Comparison of ENCODE assay signal across 10 cellular contexts in the genomic region with DNA sequence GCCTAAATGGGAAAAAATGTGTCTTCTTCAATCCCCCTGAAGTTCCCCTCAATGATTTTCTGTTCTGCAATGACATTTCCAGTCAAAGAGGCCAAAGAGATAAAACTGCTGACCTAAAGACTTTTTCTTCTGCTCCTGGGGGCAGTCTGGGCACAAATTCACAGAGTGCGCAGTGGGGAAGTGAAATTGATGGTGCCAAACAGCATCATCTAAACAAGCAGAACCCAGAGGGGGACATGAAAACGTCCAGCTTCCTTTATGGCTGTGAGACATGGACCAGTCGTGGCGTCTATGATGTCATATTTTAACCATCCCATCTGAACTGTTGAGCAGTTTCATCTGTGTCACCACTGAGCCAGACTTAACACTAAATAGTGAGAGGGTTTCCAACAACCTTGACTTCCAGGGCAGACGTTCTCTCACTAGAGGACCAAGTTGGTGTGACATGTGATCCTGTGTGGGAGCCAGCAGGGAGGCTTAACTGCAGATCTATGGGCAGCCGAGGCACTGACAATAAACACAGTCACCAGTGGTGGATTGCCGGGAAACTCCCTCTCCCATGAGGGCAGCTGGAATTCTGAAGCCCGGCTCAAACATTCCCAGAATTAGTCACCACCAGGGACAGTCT. TPM values are rescaled to one million over a fixed set of nuclear protein-coding genes. Genes with fewer than 3 reads are reported as not detected.
DNase-seq lines count a peak whose midpoint lies in the region; ATAC-seq and TF ChIP-seq lines count a peak whose summit lies in the region.
"Had no signal": no experiment of that assay in that cellular context is flagged by ENCODE, and none has a peak within 500 bp of the region (broad histone marks: within the 10 kb centered on the region; RNA-seq: fewer than 3 reads in every experiment).

No MANE protein-coding gene starts in this region.

- no peaks in the 10 kb centered on the region for H3K27me3 ChIP-seq in foreskin keratinocyte

- peaks cover 50% of the 10 kb centered on the region for H3K4me1 Mint-ChIP-seq in activated CD4-positive, alpha-beta memory T cell treated with anti-CD3 and anti-CD28 coated beads for 36 hours (ENCODE audit: low read depth)
- H3K4me1 Mint-ChIP-seq in activated CD4-positive, alpha-beta memory T cell treated with anti-CD3 and anti-CD28 coated beads, Interleukin-2, amount 10 ng/mL, durations not matched to agents 7 days and 5 days, result peaks cover 2% of the 10 kb centered on the region
- H3K4me1 Mint-ChIP-seq in stimulated activated effector memory CD8-positive, alpha-beta T cell treated with anti-CD3 and anti-CD28 coated beads, Interleukin-12 subunit alpha, Interleukin-12 subunit beta, amount 100 ng/mL, for 72 hours, result peaks cover 51% of the 10 kb centered on the region

- no peak for DNase-seq in activated CD4-positive, alpha-beta memory T cell treated with anti-CD3 and anti-CD28 coated beads for 36 hours
- no peak for DNase-seq in activated CD4-positive, alpha-beta memory T cell treated with anti-CD3 and anti-CD28 coated beads, Interleukin-2, amount 10 ng/mL, durations not matched to agents 7 days and 5 days
- DNase-seq in T1000 (lab: John Stamatoyannopoulos, UW), result peak; percentile 50
- DNase-seq in foreskin keratinocyte, result peak; percentile 47 to 62
- no peak for DNase-seq in stimulated activated effector memory CD8-positive, alpha-beta T cell treated with anti-CD3 and anti-CD28 coated beads, Interleukin-12 subunit alpha, Interleukin-12 subunit beta, amount 100 ng/mL, for 72 hours (ENCODE audit: low spot score in 2 of 2)
- DNase-seq in amniotic stem cell (lab: John Stamatoyannopoulos, UW), result no peak
- DNase-seq in NCI-H345 (lab: John Stamatoyannopoulos, UW), result no peak
- no peak for DNase-seq in activated gamma-delta T cell (lab: John Stamatoyannopoulos, UW)
- DNase-seq: NCI-H524 treated with DMSO at 0.1 percent for 48 hours had no signal

- POLR2A ChIA-PET in activated CD4-positive, alpha-beta memory T cell treated with anti-CD3 and anti-CD28 coated beads for 36 hours (lab: Charles Lee), result interaction anchor here (2.4 kb wide), 1 partner anchor 11 kb away, joined by 7 read pairs; no protein-coding TSS in a partner anchor
- POLR2A ChIA-PET in activated CD4-positive, alpha-beta memory T cell treated with anti-CD3 and anti-CD28 coated beads, Interleukin-2, amount 10 ng/mL, durations not matched to agents 7 days and 5 days (lab: Charles Lee), result no interaction called here

- H3K36me3 Mint-ChIP-seq in activated CD4-positive, alpha-beta memory T cell treated with anti-CD3 and anti-CD28 coated beads for 36 hours, result no peaks in the 10 kb centered on the region
- H3K36me3 Mint-ChIP-seq in activated CD4-positive, alpha-beta memory T cell treated with anti-CD3 and anti-CD28 coated beads, Interleukin-2, amount 10 ng/mL, durations not matched to agents 7 days and 5 days (ENCODE audit: low read depth), result no peaks in the 10 kb centered on the region
- H3K36me3 Mint-ChIP-seq in stimulated activated effector memory CD8-positive, alpha-beta T cell treated with anti-CD3 and anti-CD28 coated beads, Interleukin-12 subunit alpha, Interleukin-12 subunit beta, amount 100 ng/mL, for 72 hours, result no peaks in the 10 kb centered on the region

- H3K27ac Mint-ChIP-seq in activated CD4-positive, alpha-beta memory T cell treated with anti-CD3 and anti-CD28 coated beads for 36 hours, result peak overlapping the region; percentile 25
- no peak overlapping the region for H3K27ac Mint-ChIP-seq in activated CD4-positive, alpha-beta memory T cell treated with anti-CD3 and anti-CD28 coated beads, Interleukin-2, amount 10 ng/mL, durations not matched to agents 7 days and 5 days
- peak overlapping the region; percentile 61 for H3K27ac Mint-ChIP-seq in stimulated activated effector memory CD8-positive, alpha-beta T cell treated with anti-CD3 and anti-CD28 coated beads, Interleukin-12 subunit alpha, Interleukin-12 subunit beta, amount 100 ng/mL, for 72 hours
- H3K27ac Mint-ChIP-seq: progenitor cell of endocrine pancreas had no signal

- H3K4me1 ChIP-seq in foreskin keratinocyte, result peaks cover 18% of the 10 kb centered on the region

- intact Hi-C loops in activated CD4-positive, alpha-beta memory T cell treated with anti-CD3 and anti-CD28 coated beads for 36 hours (cut with micrococcal nuclease), result no loop called here

- H3K4me3 Mint-ChIP-seq in activated CD4-positive, alpha-beta memory T cell treated with anti-CD3 and anti-CD28 coated beads for 36 hours, result peak overlapping the region; percentile 14
- no peak overlapping the region for H3K4me3 Mint-ChIP-seq in activated CD4-positive, alpha-beta memory T cell treated with anti-CD3 and anti-CD28 coated beads, Interleukin-2, amount 10 ng/mL, durations not matched to agents 7 days and 5 days
- peak overlapping the region; percentile 43 for H3K4me3 Mint-ChIP-seq in stimulated activated effector memory CD8-positive, alpha-beta T cell treated with anti-CD3 and anti-CD28 coated beads, Interleukin-12 subunit alpha, Interleukin-12 subunit beta, amount 100 ng/mL, for 72 hours

- CTCF ChIA-PET in activated CD4-positive, alpha-beta memory T cell treated with anti-CD3 and anti-CD28 coated beads for 36 hours (lab: Charles Lee), result interaction anchor here (1.5 kb wide), 1 partner anchor 36 kb away, joined by 4 read pairs; no protein-coding TSS in a partner anchor
- CTCF ChIA-PET in activated CD4-positive, alpha-beta memory T cell treated with anti-CD3 and anti-CD28 coated beads, Interleukin-2, amount 10 ng/mL, durations not matched to agents 7 days and 5 days (lab: Charles Lee), result interaction anchor here (1.5 to 3.1 kb wide), 2 partner anchors 12 to 36 kb away, joined by 3 to 9 read pairs; partner anchors contain the start of gene SCML4

- H3K9me3 Mint-ChIP-seq in activated CD4-positive, alpha-beta memory T cell treated with anti-CD3 and anti-CD28 coated beads for 36 hours, result no peaks in the 10 kb centered on the region
- H3K9me3 Mint-ChIP-seq in activated CD4-positive, alpha-beta memory T cell treated with anti-CD3 and anti-CD28 coated beads, Interleukin-2, amount 10 ng/mL, durations not matched to agents 7 days and 5 days, result no peaks in the 10 kb centered on the region
- H3K9me3 Mint-ChIP-seq in stimulated activated effector memory CD8-positive, alpha-beta T cell treated with anti-CD3 and anti-CD28 coated beads, Interleukin-12 subunit alpha, Interleukin-12 subunit beta, amount 100 ng/mL, for 72 hours, result no peaks in the 10 kb centered on the region

- no peak overlapping the region for H3K27ac ChIP-seq in foreskin keratinocyte

- no peaks in the 10 kb centered on the region for H3K27me3 Mint-ChIP-seq in activated CD4-positive, alpha-beta memory T cell treated with anti-CD3 and anti-CD28 coated beads for 36 hours
- H3K27me3 Mint-ChIP-seq in activated CD4-positive, alpha-beta memory T cell treated with anti-CD3 and anti-CD28 coated beads, Interleukin-2, amount 10 ng/mL, durations not matched to agents 7 days and 5 days, result peaks cover 2% of the 10 kb centered on the region
- H3K27me3 Mint-ChIP-seq: progenitor cell of endocrine pancreas had no signal

- no peak for TF ChIP-seq CTCF in foreskin keratinocyte (conservative IDR thresholded peaks at IDR 0.05)

- ATAC-seq in foreskin keratinocyte, result peak; percentile 46
- ATAC-seq in stimulated activated effector memory CD8-positive, alpha-beta T cell treated with anti-CD3 and anti-CD28 coated beads, Interleukin-12 subunit alpha, Interleukin-12 subunit beta, amount 100 ng/mL, for 72 hours, result peak; percentile 92

RNA-seq across cellular contexts. Expression of gene SCML4, which starts 12.4 kb away (rescaled TPM):
- total RNA-seq in activated CD4-positive, alpha-beta memory T cell treated with anti-CD3 and anti-CD28 coated beads for 36 hours, result 1 to 10 TPM; 3.8 to 4.3 TPM
- 10 to 100 TPM; 11.5 to 12.3 TPM for total RNA-seq in activated CD4-positive, alpha-beta memory T cell treated with anti-CD3 and anti-CD28 coated beads, Interleukin-2, amount 10 ng/mL, durations not matched to agents 7 days and 5 days
- total RNA-seq in foreskin keratinocyte, result not detected in 2 replicates
- polyA plus RNA-seq in foreskin keratinocyte, result not detected in 2 replicates

Comparison
In these comparisons a context has a peak if more than half of its experiments do, and no peak if none do; other contexts are left out.
1. DNase-seq: peak in T1000 (single experiment) and foreskin keratinocyte (2 of 2); none in activated CD4-positive, alpha-beta memory T cell treated with anti-CD3 and anti-CD28 coated beads for 36 hours (single experiment), activated CD4-positive, alpha-beta memory T cell treated with anti-CD3 and anti-CD28 coated beads, Interleukin-2, amount 10 ng/mL, durations not matched to agents 7 days and 5 days (single experiment), stimulated activated effector memory CD8-positive, alpha-beta T cell treated with anti-CD3 and anti-CD28 coated beads, Interleukin-12 subunit alpha, Interleukin-12 subunit beta, amount 100 ng/mL, for 72 hours (0 of 2), amniotic stem cell (single experiment), NCI-H345 (single experiment) and activated gamma-delta T cell (single experiment).